ENCODE assay signal across 1 cellular context in genomic region chr19:1064661-1065605, GRCh38.
TF ChIP-seq lines count a peak whose summit lies in the region.

No MANE protein-coding gene starts in this region.

TF ChIP-seq in HepG2, 621 proteins besides CTCF, POLR2A, EP300 and RAD21 (continued from another document and continues in another):
- TF ChIP-seq ZNF749 (CRISPR knock-in tag; IDR thresholded peaks at IDR 0.05; ENCODE audit: borderline replicate concordance) (0 out of 2 replicates have a peak, but pooled peaks have one; percentile 6), ZNF136 (CRISPR knock-in tag; IDR thresholded peaks at IDR 0.05; ENCODE audit: low read depth) (0 out of 2 replicates have a peak, but pooled peaks have one; percentile 41), LRRFIP1 (CRISPR knock-in tag; conservative IDR thresholded peaks at IDR 0.05) (no peak), CREM (IDR thresholded peaks at IDR 0.05) (no peak), CREM (CRISPR knock-in tag; IDR thresholded peaks at IDR 0.05) (no peak), ZNF235 (CRISPR knock-in tag; IDR thresholded peaks at IDR 0.05; ENCODE audit: borderline replicate concordance) (0 out of 2 replicates have a peak, but pooled peaks have one; percentile 17), ZKSCAN8 (CRISPR knock-in tag; IDR thresholded peaks at IDR 0.05; ENCODE audit: borderline replicate concordance) (0 out of 2 replicates have a peak, but pooled peaks have one; percentile 41), ZNF780A (CRISPR knock-in tag; IDR thresholded peaks at IDR 0.05) (no peak), EEA1 (CRISPR knock-in tag; IDR thresholded peaks at IDR 0.05; ENCODE audit: borderline replicate concordance) (peak; percentile 87; the same call in 1 of the 2 replicates), KLF16 (CRISPR knock-in tag; IDR thresholded peaks at IDR 0.05) (no peak), RERE (CRISPR knock-in tag; IDR thresholded peaks at IDR 0.05; ENCODE audit: low read depth) (no peak), ZNF781 (CRISPR knock-in tag; IDR thresholded peaks at IDR 0.05; ENCODE audit: borderline replicate concordance, not compliant biosample characterization) (no peak), SMAD3 (CRISPR knock-in tag; IDR thresholded peaks at IDR 0.05) (no peak), ZNF282 (IDR thresholded peaks at IDR 0.05; ENCODE audit: partially characterized antibody) (no peak), E2F5 (CRISPR knock-in tag; conservative IDR thresholded peaks at IDR 0.05) (no peak), TCF7 (IDR thresholded peaks at IDR 0.05; ENCODE audit: low read depth) (no peak), SRY (CRISPR knock-in tag; IDR thresholded peaks at IDR 0.05) (0 out of 2 replicates have a peak, but pooled peaks have one; percentile 46), NR2F6 (IDR thresholded peaks at IDR 0.05) (no peak), NR2F6 (CRISPR knock-in tag; IDR thresholded peaks at IDR 0.05) (peak; percentile 38; the same call in 1 of the 2 replicates), RFX5 (IDR thresholded peaks at IDR 0.05; ENCODE audit: low read depth, low read length) (no peak), CREB1 (IDR thresholded peaks at IDR 0.05) (no peak), CREB1 (CRISPR knock-in tag; IDR thresholded peaks at IDR 0.05) (no peak), ZFP36L2 (CRISPR knock-in tag; IDR thresholded peaks at IDR 0.05) (no peak), ZBTB34 (CRISPR knock-in tag; IDR thresholded peaks at IDR 0.05) (no peak), TFDP1 (CRISPR knock-in tag; IDR thresholded peaks at IDR 0.05; ENCODE audit: borderline replicate concordance) (peak; percentile 88; the same call in 1 of the 2 replicates), ZNF510 (CRISPR knock-in tag; IDR thresholded peaks at IDR 0.05; ENCODE audit: low read depth) (no peak), NFRKB (IDR thresholded peaks at IDR 0.05) (no peak), NCOA2 (CRISPR knock-in tag; IDR thresholded peaks at IDR 0.05) (no peak), CSRNP2 (CRISPR knock-in tag; conservative IDR thresholded peaks at IDR 0.05; ENCODE audit: low read depth) (no peak), ZBTB33 (CRISPR knock-in tag; IDR thresholded peaks at IDR 0.05) (peak; percentile 71; the same call in 1 of the 2 replicates), SNAPC5 (CRISPR knock-in tag; IDR thresholded peaks at IDR 0.05; ENCODE audit: borderline replicate concordance) (no peak), GATA4 (IDR thresholded peaks at IDR 0.05; ENCODE audit: borderline replicate concordance, low read depth) (no peak), ZNF512 (CRISPR knock-in tag; IDR thresholded peaks at IDR 0.05) (no peak), BHLHE40 (IDR thresholded peaks at IDR 0.05; ENCODE audit: low read length) (no peak), BATF2 (CRISPR knock-in tag; IDR thresholded peaks at IDR 0.05) (no peak), SATB2 (CRISPR knock-in tag; IDR thresholded peaks at IDR 0.05) (no peak), CENPX (CRISPR knock-in tag; IDR thresholded peaks at IDR 0.05) (no peak), GFI1 (CRISPR knock-in tag; IDR thresholded peaks at IDR 0.05; ENCODE audit: borderline replicate concordance) (no peak), ZNF432 (CRISPR knock-in tag; IDR thresholded peaks at IDR 0.05; ENCODE audit: borderline replicate concordance) (no peak), GLMP (CRISPR knock-in tag; IDR thresholded peaks at IDR 0.05; ENCODE audit: borderline replicate concordance) (no peak), FLYWCH1 (CRISPR knock-in tag; IDR thresholded peaks at IDR 0.05) (peak; percentile 73; the same call in 1 of the 2 replicates)
